Comparison of ENCODE assay signal across 1 cellular context in the genomic region with DNA sequence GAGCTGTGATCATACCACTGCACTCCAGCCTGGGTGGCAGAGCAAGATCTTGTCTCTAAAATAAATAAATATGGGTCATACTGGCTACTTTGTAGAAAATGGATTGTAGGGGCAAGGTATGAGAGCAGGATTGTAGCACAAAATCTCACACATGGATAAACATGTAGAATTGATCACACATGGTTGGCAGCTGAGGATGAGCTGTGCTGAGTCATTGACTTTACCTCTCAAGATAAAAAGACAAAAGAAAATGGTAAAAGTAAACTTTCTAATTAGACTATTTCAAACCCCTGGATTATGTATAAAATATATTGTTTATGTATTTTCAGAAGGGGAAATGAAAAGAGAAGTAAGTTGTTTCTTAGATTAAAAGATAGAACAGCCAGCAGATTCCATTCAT.
TF ChIP-seq lines count a peak whose summit lies in the region.

No MANE protein-coding gene starts in this region.

TF ChIP-seq in SK-N-SH, 30 proteins besides CTCF, POLR2A, EP300 and RAD21 (continued from another document):
- TF ChIP-seq NFIC (IDR thresholded peaks at IDR 0.05; ENCODE audit: borderline replicate concordance): no peak
- TF ChIP-seq TEAD4 (IDR thresholded peaks at IDR 0.05; ENCODE audit: borderline replicate concordance, insufficient read depth): no peak
- no peak for TF ChIP-seq FOXM1 (IDR thresholded peaks at IDR 0.05; ENCODE audit: low read depth)
- TF ChIP-seq, protein P1, sequence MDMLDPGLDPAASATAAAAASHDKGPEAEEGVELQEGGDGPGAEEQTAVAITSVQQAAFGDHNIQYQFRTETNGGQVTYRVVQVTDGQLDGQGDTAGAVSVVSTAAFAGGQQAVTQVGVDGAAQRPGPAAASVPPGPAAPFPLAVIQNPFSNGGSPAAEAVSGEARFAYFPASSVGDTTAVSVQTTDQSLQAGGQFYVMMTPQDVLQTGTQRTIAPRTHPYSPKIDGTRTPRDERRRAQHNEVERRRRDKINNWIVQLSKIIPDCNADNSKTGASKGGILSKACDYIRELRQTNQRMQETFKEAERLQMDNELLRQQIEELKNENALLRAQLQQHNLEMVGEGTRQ (IDR thresholded peaks at IDR 0.05; ENCODE audit: borderline replicate concordance, low read depth, low read length): no peak
- no peak for TF ChIP-seq SIN3A (IDR thresholded peaks at IDR 0.05; ENCODE audit: borderline replicate concordance, low read depth, low read length)
- TF ChIP-seq, protein P2, sequence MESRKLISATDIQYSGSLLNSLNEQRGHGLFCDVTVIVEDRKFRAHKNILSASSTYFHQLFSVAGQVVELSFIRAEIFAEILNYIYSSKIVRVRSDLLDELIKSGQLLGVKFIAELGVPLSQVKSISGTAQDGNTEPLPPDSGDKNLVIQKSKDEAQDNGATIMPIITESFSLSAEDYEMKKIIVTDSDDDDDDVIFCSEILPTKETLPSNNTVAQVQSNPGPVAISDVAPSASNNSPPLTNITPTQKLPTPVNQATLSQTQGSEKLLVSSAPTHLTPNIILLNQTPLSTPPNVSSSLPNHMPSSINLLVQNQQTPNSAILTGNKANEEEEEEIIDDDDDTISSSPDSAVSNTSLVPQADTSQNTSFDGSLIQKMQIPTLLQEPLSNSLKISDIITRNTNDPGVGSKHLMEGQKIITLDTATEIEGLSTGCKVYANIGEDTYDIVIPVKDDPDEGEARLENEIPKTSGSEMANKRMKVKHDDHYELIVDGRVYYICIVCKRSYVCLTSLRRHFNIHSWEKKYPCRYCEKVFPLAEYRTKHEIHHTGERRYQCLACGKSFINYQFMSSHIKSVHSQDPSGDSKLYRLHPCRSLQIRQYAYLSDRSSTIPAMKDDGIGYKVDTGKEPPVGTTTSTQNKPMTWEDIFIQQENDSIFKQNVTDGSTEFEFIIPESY (IDR thresholded peaks at IDR 0.05; ENCODE audit: borderline replicate concordance, low read depth): no peak
- TF ChIP-seq MEF2A (IDR thresholded peaks at IDR 0.05; ENCODE audit: borderline replicate concordance, low read depth): no peak
- TF ChIP-seq RCOR1 (IDR thresholded peaks at IDR 0.05; ENCODE audit: low read length): no peak
TF ChIP-seq in SK-N-SH: peak in this region for 0.
